ENCODE assay signal across 8 cellular contexts in genomic region chr11:94876645-94877445, GRCh38.
A peak's percentile ranks its signal among the peaks of the same experiment; 100 is the strongest.
DNase-seq lines count a peak whose midpoint lies in the region; ATAC-seq, FAIRE-seq and TF ChIP-seq lines count a peak whose summit lies in the region.

No MANE protein-coding gene starts in this region.

- H3K4me1 ChIP-seq in ovary (ENCODE audit: insufficient read depth), result peaks cover 5% of the 10 kb centered on the region

- no peaks in the 10 kb centered on the region for H3K27me3 ChIP-seq in ovary

- ATAC-seq in GM18502 (IDR thresholded peaks at IDR 0.05; ENCODE audit: poor library complexity, unreplicated experiment) (peak; percentile 98), HG02610 (IDR thresholded peaks at IDR 0.05; ENCODE audit: unreplicated experiment) (peak; percentile 92)

- H3K27ac Mint-ChIP-seq in activated T-helper 2 cell treated with anti-CD3 and anti-CD28 coated beads, Interferon-gamma antibody, Interleukin-2, Interleukin-4, amounts not matched to agents 10 μg/mL and 5 μg/mL and 100 μg/mL, durations not matched to agents 14 hours and 24 hours and 36 hours, result peak overlapping the region; percentile 89
- peak overlapping the region; percentile 42 for H3K27ac Mint-ChIP-seq in type B pancreatic cell

- no peak for FAIRE-seq in frontal cortex (lab: Jason Lieb, UNC)

- no peak for TF ChIP-seq POLR2A in ovary (IDR thresholded peaks at IDR 0.05)

- no peak for TF ChIP-seq EP300 in ovary (IDR thresholded peaks at IDR 0.05)

- DNase-seq in NCI-H226 (peak; percentile 89), frontal cortex (ENCODE audit: low spot score in 2 of 2) (peak; percentile 29 to 76), ovary (peak; percentile 79 to 87 (median 83)), type B pancreatic cell (ENCODE audit: extremely low spot score, unreplicated experiment) (no peak), cerebellar nuclear complex (lab: John Stamatoyannopoulos, UW) (no peak)
- peak; percentile 43 for DNase-seq in activated T-helper 2 cell treated with anti-CD3 and anti-CD28 coated beads, Interferon-gamma antibody, Interleukin-2, Interleukin-4, amounts not matched to agents 10 μg/mL and 5 μg/mL and 100 μg/mL, durations not matched to agents 14 hours and 24 hours and 36 hours (ENCODE audit: low spot score)

- no peaks in the 10 kb centered on the region for H3K9me3 ChIP-seq in ovary

- peak overlapping the region in 1 of 2 donors; percentile 57 for H3K27ac ChIP-seq in ovary

- H3K27me3 Mint-ChIP-seq in activated T-helper 2 cell treated with anti-CD3 and anti-CD28 coated beads, Interferon-gamma antibody, Interleukin-2, Interleukin-4, amounts not matched to agents 10 μg/mL and 5 μg/mL and 100 μg/mL, durations not matched to agents 14 hours and 24 hours and 36 hours (ENCODE audit: low read depth), result peaks cover 2% of the 10 kb centered on the region
- no peaks in the 10 kb centered on the region for H3K27me3 Mint-ChIP-seq in type B pancreatic cell

- H3K4me3 ChIP-seq in ovary, result no peak overlapping the region

- WGBS in ovary, 3 donors, result 19 to 20% (median 19%) methylated on average over 12 of the region's 12 CpGs

- intact Hi-C loops in activated T-helper 2 cell treated with anti-CD3 and anti-CD28 coated beads, Interferon-gamma antibody, Interleukin-2, Interleukin-4, amounts not matched to agents 10 μg/mL and 5 μg/mL and 100 μg/mL, durations not matched to agents 14 hours and 24 hours and 36 hours (cut with micrococcal nuclease), result loop anchor here (2.0 to 10.0 kb wide), 3 partner anchors 90 to 332 kb away; partner anchors contain the start of genes CWC15, FUT4 and KDM4D
- intact Hi-C loops in ovary (cut with DNase I), result loop anchor here in 1 of 4 donors (5.0 kb wide), 1 partner anchor 1370 kb away; no protein-coding TSS in a partner anchor

- no peaks in the 10 kb centered on the region for H3K9me3 Mint-ChIP-seq in activated T-helper 2 cell treated with anti-CD3 and anti-CD28 coated beads, Interferon-gamma antibody, Interleukin-2, Interleukin-4, amounts not matched to agents 10 μg/mL and 5 μg/mL and 100 μg/mL, durations not matched to agents 14 hours and 24 hours and 36 hours
- no peaks in the 10 kb centered on the region for H3K9me3 Mint-ChIP-seq in type B pancreatic cell

- TF ChIP-seq CTCF in ovary (IDR thresholded peaks at IDR 0.05), result no peak
- peak; percentile 23 for TF ChIP-seq CTCF in type B pancreatic cell (conservative IDR thresholded peaks at IDR 0.05)

- H3K4me1 Mint-ChIP-seq in activated T-helper 2 cell treated with anti-CD3 and anti-CD28 coated beads, Interferon-gamma antibody, Interleukin-2, Interleukin-4, amounts not matched to agents 10 μg/mL and 5 μg/mL and 100 μg/mL, durations not matched to agents 14 hours and 24 hours and 36 hours (ENCODE audit: low read depth), result peaks cover 31% of the 10 kb centered on the region
- H3K4me1 Mint-ChIP-seq in type B pancreatic cell (ENCODE audit: unreplicated experiment), result peaks cover 27% of the 10 kb centered on the region

- no peaks in the 10 kb centered on the region for H3K36me3 ChIP-seq in ovary

- H3K4me3 Mint-ChIP-seq in activated T-helper 2 cell treated with anti-CD3 and anti-CD28 coated beads, Interferon-gamma antibody, Interleukin-2, Interleukin-4, amounts not matched to agents 10 μg/mL and 5 μg/mL and 100 μg/mL, durations not matched to agents 14 hours and 24 hours and 36 hours (ENCODE audit: low read depth), result peak overlapping the region; percentile 63
- H3K4me3 Mint-ChIP-seq in type B pancreatic cell, result peak overlapping the region; percentile 35

- peaks cover 6% of the 10 kb centered on the region for H3K36me3 Mint-ChIP-seq in activated T-helper 2 cell treated with anti-CD3 and anti-CD28 coated beads, Interferon-gamma antibody, Interleukin-2, Interleukin-4, amounts not matched to agents 10 μg/mL and 5 μg/mL and 100 μg/mL, durations not matched to agents 14 hours and 24 hours and 36 hours (ENCODE audit: low read depth)
- H3K36me3 Mint-ChIP-seq in type B pancreatic cell, result peaks cover 55% of the 10 kb centered on the region

Comparison
In these comparisons a context has a peak if more than half of its experiments do, and no peak if none do; other contexts are left out.
1. DNase-seq: peak in NCI-H226 (single experiment), activated T-helper 2 cell treated with anti-CD3 and anti-CD28 coated beads, Interferon-gamma antibody, Interleukin-2, Interleukin-4, amounts not matched to agents 10 μg/mL and 5 μg/mL and 100 μg/mL, durations not matched to agents 14 hours and 24 hours and 36 hours (single experiment), frontal cortex (2 of 2) and ovary (5 of 5); none in type B pancreatic cell (single experiment) and cerebellar nuclear complex (0 of 2).